ENCODE assay signal across 8 cellular contexts in genomic region chr22:36467946-36468345, GRCh38. TPM values are rescaled to one million over a fixed set of nuclear protein-coding genes. Genes with fewer than 3 reads are reported as not detected.
DNase-seq lines count a peak whose midpoint lies in the region; ATAC-seq and TF ChIP-seq lines count a peak whose summit lies in the region.

No MANE protein-coding gene starts in this region.

- H3K4me1 ChIP-seq in fibroblast of lung (ENCODE audit: control insufficient read depth, extremely low read depth, insufficient read depth, low read length): peaks cover 61% of the 10 kb centered on the region

- no peaks in the 10 kb centered on the region for H3K9me3 Mint-ChIP-seq in stimulated activated naive CD8-positive, alpha-beta T cell treated with anti-CD3 and anti-CD28 coated beads, Interleukin-15, amount 100 ng/mL, for 72 hours

- peak overlapping the region; percentile 18 to 58 for H3K4me3 Mint-ChIP-seq in stimulated activated naive CD8-positive, alpha-beta T cell treated with anti-CD3 and anti-CD28 coated beads, Interleukin-15, amount 100 ng/mL, for 72 hours

- TF ChIP-seq CTCF in fibroblast of lung (conservative IDR thresholded peaks at IDR 0.05 in 1 of 2, IDR thresholded peaks at IDR 0.05 in 1 of 2; ENCODE audit: low read depth in 1 of 2, low read length in 2 of 2): no peak

- peak overlapping the region in 3 of 4 experiments; percentile 2 to 30 (median 24) for H3K4me3 ChIP-seq in fibroblast of lung (replicated peaks in 1 of 4; ENCODE audit: control extremely low read depth in 1 of 4, insufficient read depth in 1 of 4, low read depth in 3 of 4, low read length in 4 of 4)

- peak overlapping the region in 1 of 2 donors; percentile 61 for H3K27ac Mint-ChIP-seq in stimulated activated naive CD8-positive, alpha-beta T cell treated with anti-CD3 and anti-CD28 coated beads, Interleukin-15, amount 100 ng/mL, for 72 hours

- peaks cover 18% of the 10 kb centered on the region for H3K79me2 ChIP-seq in fibroblast of lung (ENCODE audit: control insufficient read depth, insufficient read depth, low read length)

- no peaks in the 10 kb centered on the region for H3K27me3 Mint-ChIP-seq in stimulated activated naive CD8-positive, alpha-beta T cell treated with anti-CD3 and anti-CD28 coated beads, Interleukin-15, amount 100 ng/mL, for 72 hours

- no peaks in the 10 kb centered on the region for H3K27me3 ChIP-seq in fibroblast of lung (ENCODE audit: control insufficient read depth, insufficient read depth, low read length)

- H3K9ac ChIP-seq in fibroblast of lung (ENCODE audit: insufficient read depth, low read length): peak overlapping the region; percentile 64

- no peaks in the 10 kb centered on the region for H4K20me1 ChIP-seq in fibroblast of lung (ENCODE audit: control insufficient read depth, extremely low read depth, insufficient read depth, low read length)

- peaks cover 4% of the 10 kb centered on the region for H3K36me3 ChIP-seq in fibroblast of lung (ENCODE audit: control insufficient read depth, insufficient read depth, low read length)

- no peak overlapping the region for H2AFZ ChIP-seq in fibroblast of lung (ENCODE audit: low read length)

- H3K4me2 ChIP-seq in fibroblast of lung (ENCODE audit: extremely low read depth, insufficient read depth, low read length): peak overlapping the region; percentile 92

- peak; percentile 76 for DNase-seq in HS-5 (ENCODE audit: low read depth)
- peak; percentile 44 to 76 for DNase-seq in SW 1271 (lab: John Stamatoyannopoulos, UW)
- peak; percentile 97 to 98 for DNase-seq in fibroblast of lung (ENCODE audit: low read depth in 2 of 2)
- DNase-seq in stimulated activated naive CD8-positive, alpha-beta T cell treated with anti-CD3 and anti-CD28 coated beads, Interleukin-15, amount 100 ng/mL, for 72 hours: peak in 1 of 2 donors; percentile 31
- no peak for DNase-seq in GOT3 (lab: John Stamatoyannopoulos, UW)
- no peak for DNase-seq in SHP77 (lab: John Stamatoyannopoulos, UW)
- DNase-seq in NCI-H2227 treated with DMSO at 0.1 percent for 48 hours (lab: John Stamatoyannopoulos, UW): no peak
- no peak for DNase-seq in stimulated activated naive CD4-positive, alpha-beta T cell (lab: John Stamatoyannopoulos, UW)

- no peaks in the 10 kb centered on the region for H3K9me3 ChIP-seq in fibroblast of lung (ENCODE audit: control insufficient read depth, insufficient read depth, low read depth, low read length)

- H3K4me1 Mint-ChIP-seq in stimulated activated naive CD8-positive, alpha-beta T cell treated with anti-CD3 and anti-CD28 coated beads, Interleukin-15, amount 100 ng/mL, for 72 hours: peaks cover 41% of the 10 kb centered on the region

- H3K27ac ChIP-seq in fibroblast of lung (ENCODE audit: insufficient read depth, low read length): peak overlapping the region; percentile 99

- ATAC-seq in stimulated activated naive CD8-positive, alpha-beta T cell treated with anti-CD3 and anti-CD28 coated beads, Interleukin-15, amount 100 ng/mL, for 72 hours: no peak

RNA-seq across cellular contexts. Expression of gene TXN2, which starts 13.5 kb away (rescaled TPM):
- 20.5 and 25.3 TPM in 2 replicates for total RNA-seq in fibroblast of lung
- polyA plus RNA-seq in fibroblast of lung: 118 and 164 TPM in 2 replicates
- 82.3 and 118 TPM in 2 replicates for polyA plus RNA-seq in fibroblast of lung (2012)
- 75.3 and 223 TPM in 2 replicates for polyA minus RNA-seq in fibroblast of lung (ENCODE audit: low replicate concordance)

RNA-seq across cellular contexts. Expression of gene FOXRED2, which starts 38.9 kb away (rescaled TPM):
- 3.3 and 8.7 TPM in 2 replicates for total RNA-seq in fibroblast of lung
- 3.8 and 8.8 TPM in 2 replicates for polyA plus RNA-seq in fibroblast of lung
- polyA plus RNA-seq in fibroblast of lung (2012): 5.1 and 9.6 TPM in 2 replicates
- polyA minus RNA-seq in fibroblast of lung (ENCODE audit: low replicate concordance): 13.7 and 28.1 TPM in 2 replicates

Comparison
In these comparisons a context has a peak if more than half of its experiments do, and no peak if none do; other contexts are left out.
1. DNase-seq: peak in HS-5 (single experiment), SW 1271 (2 of 2) and fibroblast of lung (2 of 2); none in GOT3 (single experiment), SHP77 (0 of 2), NCI-H2227 treated with DMSO at 0.1 percent for 48 hours (single experiment) and stimulated activated naive CD4-positive, alpha-beta T cell (0 of 6).